In genomic region chr6:28895131-28895812, GRCh38 we compare ENCODE assay signal across 8 cellular contexts. TPM values are rescaled to one million over a fixed set of nuclear protein-coding genes. Genes with fewer than 3 reads are reported as not detected.
DNase-seq lines count a peak whose midpoint lies in the region; ATAC-seq lines count a peak whose summit lies in the region.

No MANE protein-coding gene starts in this region.

- H3K4me1 ChIP-seq in esophagus (ENCODE audit: control insufficient read depth in 2 of 2, insufficient read depth in 2 of 2, low read length in 1 of 2) (no peaks in the 10 kb centered on the region), mucosa of rectum (ENCODE audit: control insufficient read depth in 2 of 2, insufficient read depth in 2 of 2, low read length in 2 of 2) (no peaks in the 10 kb centered on the region)

- H3K4me1 Mint-ChIP-seq in IgD-negative memory B cell = peaks cover 12 to 17% (median 16%) of the 10 kb centered on the region in 3 donors

- peak; percentile 70 for ATAC-seq in GM21529 (IDR thresholded peaks at IDR 0.05; ENCODE audit: unreplicated experiment)

- peak overlapping the region; percentile 94 to 100 (median 99) for H3K4me3 Mint-ChIP-seq in IgD-negative memory B cell

- peaks cover 4% of the 10 kb centered on the region for H3K36me3 Mint-ChIP-seq in IgD-negative memory B cell

- H3K36me3 ChIP-seq in esophagus (ENCODE audit: control insufficient read depth in 2 of 2, insufficient read depth in 2 of 2, low read length in 1 of 2) = no peaks in the 10 kb centered on the region
- no peaks in the 10 kb centered on the region for H3K36me3 ChIP-seq in mucosa of rectum (ENCODE audit: control insufficient read depth in 2 of 2, insufficient read depth in 2 of 2, low read length in 2 of 2)

- peak overlapping the region; percentile 92 to 98 for H3K9ac ChIP-seq in mucosa of rectum (ENCODE audit: low read depth in 1 of 2, low read length in 2 of 2)

- H3K9me3 Mint-ChIP-seq in IgD-negative memory B cell = peaks cover 0 to 2% (median 0%) of the 10 kb centered on the region in 3 donors

- peak overlapping the region; percentile 99 to 100 (median 100) for H3K27ac Mint-ChIP-seq in IgD-negative memory B cell

- no peaks in the 10 kb centered on the region for H3K27me3 ChIP-seq in esophagus (ENCODE audit: control insufficient read depth in 1 of 2, insufficient read depth in 2 of 2, low read length in 2 of 2)
- peaks cover 0 to 3% of the 10 kb centered on the region in 2 donors for H3K27me3 ChIP-seq in mucosa of rectum (ENCODE audit: control insufficient read depth in 2 of 2, insufficient read depth in 2 of 2, low read length in 2 of 2)

- peak overlapping the region; percentile 67 to 80 for H3K4me3 ChIP-seq in esophagus (ENCODE audit: low read depth in 1 of 2, low read length in 2 of 2)
- H3K4me3 ChIP-seq in mucosa of rectum (ENCODE audit: low read length in 2 of 2) = peak overlapping the region; percentile 85 to 95

- H3K27me3 Mint-ChIP-seq in IgD-negative memory B cell = peaks cover 6% of the 10 kb centered on the region

- H3K9me3 ChIP-seq in esophagus (ENCODE audit: control insufficient read depth in 2 of 2, insufficient read depth in 1 of 2, low read depth in 1 of 2, low read length in 1 of 2) = no peaks in the 10 kb centered on the region
- no peaks in the 10 kb centered on the region for H3K9me3 ChIP-seq in mucosa of rectum (ENCODE audit: control insufficient read depth in 2 of 2, low read length in 2 of 2)

- H3K27ac ChIP-seq in esophagus (ENCODE audit: low read depth in 2 of 2, low read length in 1 of 2) (peak overlapping the region; percentile 95 to 100), mucosa of rectum (ENCODE audit: low read depth in 2 of 2, low read length in 2 of 2) (peak overlapping the region; percentile 97)

- 8 to 10% methylated on average over 27 of the region's 27 CpGs for WGBS in esophagus, 2 donors

- DNase-seq in DMS153 (lab: John Stamatoyannopoulos, UW) = peak; percentile 95
- DNase-seq in OCI-M2 (lab: John Stamatoyannopoulos, UW; ENCODE audit: unreplicated experiment) = peak; percentile 97
- peak; percentile 84 for DNase-seq in activated T-cell treated with anti-CD3 and anti-CD28 coated beads, Interleukin-2, amount 50 U/mL, for 1 hour
- DNase-seq in stimulated activated CD8-positive, alpha-beta memory T cell treated with anti-CD3 and anti-CD28 coated beads, Interleukin-4, amount 100 ng/mL, for 4 hours (ENCODE audit: low read depth in 2 of 2, low spot score in 1 of 2) = peak; percentile 79 to 84

RNA-seq across cellular contexts. Expression of gene TRIM27, which starts 28.5 kb away (rescaled TPM):
- polyA plus RNA-seq in IgD-negative memory B cell (60.1 TPM), esophagus (10 to 100 TPM; 13.3 to 15.8 TPM)

Comparison
In these comparisons a context has a peak if more than half of its experiments do, and no peak if none do; other contexts are left out.
1. Peak in every context shown above with its lines: DNase-seq, ATAC-seq, H3K4me3 ChIP-seq and H3K27ac ChIP-seq.